2 cellular contexts compared by ENCODE assay signal in genomic region chr4:25321703-25322102, GRCh38.
TF ChIP-seq lines count a peak whose summit lies in the region.

No MANE protein-coding gene starts in this region.

TF ChIP-seq in GM12891, 5 proteins besides CTCF, POLR2A, EP300 and RAD21:
- no peak for TF ChIP-seq SPI1 (IDR thresholded peaks at IDR 0.05; ENCODE audit: low read depth, low read length)
- TF ChIP-seq POLR2AphosphoS5 (IDR thresholded peaks at IDR 0.05; ENCODE audit: low read depth, low read length) = no peak
- TF ChIP-seq PAX5 (IDR thresholded peaks at IDR 0.05; ENCODE audit: insufficient read depth, low read length, severe bottlenecking) = no peak
- no peak for TF ChIP-seq TAF1 (IDR thresholded peaks at IDR 0.05; ENCODE audit: low read depth, low read length)
- TF ChIP-seq POU2F2 (IDR thresholded peaks at IDR 0.05; ENCODE audit: low read depth, low read length) = no peak

TF ChIP-seq in IMR-90, 13 proteins besides CTCF, POLR2A, EP300 and RAD21:
- TF ChIP-seq CHD1 (IDR thresholded peaks at IDR 0.05; ENCODE audit: low read depth, low read length) (no peak), RFX5 (IDR thresholded peaks at IDR 0.05; ENCODE audit: low read depth, low read length) (no peak), BHLHE40 (IDR thresholded peaks at IDR 0.05; ENCODE audit: low read depth, low read length) (no peak), ELK1 (IDR thresholded peaks at IDR 0.05; ENCODE audit: borderline replicate concordance, low read depth, low read length) (no peak), SMC3 (IDR thresholded peaks at IDR 0.05; ENCODE audit: low read depth, low read length) (no peak), FOS (IDR thresholded peaks at IDR 0.05; ENCODE audit: low read depth, low read length) (no peak)
